Comparison of ENCODE assay signal across 13 cellular contexts in the genomic region with DNA sequence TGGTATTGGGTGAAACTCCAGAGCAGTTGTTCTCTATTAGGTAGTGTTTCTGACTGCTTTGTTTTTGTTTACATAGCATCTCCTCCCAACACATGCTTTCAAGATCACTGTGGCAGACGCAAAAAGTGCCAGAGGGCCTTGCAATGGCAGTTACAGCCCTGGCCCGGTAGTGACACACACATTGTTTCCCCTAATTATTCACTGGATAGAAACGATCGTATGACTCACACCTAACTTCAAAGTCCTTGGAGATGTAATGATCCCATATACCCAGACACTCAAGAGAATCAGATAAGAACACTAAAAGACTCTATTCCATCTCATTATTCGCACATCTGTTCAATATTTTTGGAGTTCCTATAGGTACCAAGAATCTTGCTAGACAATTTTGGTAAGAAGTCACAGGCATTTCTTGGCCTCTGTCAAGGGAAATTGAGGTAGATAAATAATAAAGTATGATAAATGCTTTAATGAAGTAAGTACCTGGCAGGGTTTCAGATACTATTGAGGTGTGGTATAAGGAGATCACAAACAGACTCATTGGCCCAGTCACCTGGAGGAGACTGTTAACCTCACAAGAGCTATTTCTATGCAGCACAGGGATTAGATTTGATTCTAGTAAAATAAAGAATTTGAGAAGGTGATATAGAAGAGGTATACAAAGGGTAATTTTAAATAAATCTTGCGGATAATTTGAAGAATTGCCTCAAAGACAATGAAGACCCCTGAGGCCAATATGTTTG.
DNase-seq lines count a peak whose midpoint lies in the region; ATAC-seq, FAIRE-seq and TF ChIP-seq lines count a peak whose summit lies in the region.
"Had no signal": no experiment of that assay in that cellular context is flagged by ENCODE, and none has a peak within 500 bp of the region (broad histone marks: within the 10 kb centered on the region; RNA-seq: fewer than 3 reads in every experiment).

No MANE protein-coding gene starts in this region.

- FAIRE-seq in H54 (lab: Jason Lieb, UNC), result peak; percentile 98
- FAIRE-seq: colon had no signal

- ATAC-seq in GM21515 (IDR thresholded peaks at IDR 0.05; ENCODE audit: unreplicated experiment), result no peak

- TF ChIP-seq CTCF in fibroblast of villous mesenchyme (IDR thresholded peaks at IDR 0.05; ENCODE audit: insufficient read depth, low read depth, low read length), result no peak

- peak; percentile 57 for DNase-seq in A172 (ENCODE audit: low spot score)
- peak; percentile 8 for DNase-seq in H54 (ENCODE audit: insufficient read length, low spot score)
- peak; percentile 79 for DNase-seq in RPMI7951 (ENCODE audit: low read depth)
- DNase-seq in fibroblast of villous mesenchyme (ENCODE audit: low read depth), result peak; percentile 6
- no peak for DNase-seq in COLO668 (lab: John Stamatoyannopoulos, UW; ENCODE audit: unreplicated experiment)
- no peak for DNase-seq in activated CD4-positive, alpha-beta T cell treated with anti-CD3 and anti-CD28 coated beads for 48 hours
- DNase-seq in superior temporal gyrus (ENCODE audit: extremely low spot score), result no peak
- DNase-seq: activated T-cell treated with anti-CD3 and anti-CD28 coated beads, Interleukin-2, amount 50 U/mL, for 48 hours; GM23248; NCI-H187 treated with DMSO at 0.1 percent for 48 hours; ovary had no signal

- no peak for TF ChIP-seq POLR2A in H54 (IDR thresholded peaks at IDR 0.05; ENCODE audit: low read depth, low read length)

- H3K4me3 ChIP-seq in fibroblast of villous mesenchyme (ENCODE audit: low read depth, low read length), result no peak overlapping the region
- H3K4me3 ChIP-seq: GM23248, ovary had no signal

Comparison
In these comparisons a context has a peak if more than half of its experiments do, and no peak if none do; other contexts are left out.
1. DNase-seq: peak in A172 (single experiment), H54 (single experiment), RPMI7951 (single experiment) and fibroblast of villous mesenchyme (single experiment); none in COLO668 (single experiment), activated CD4-positive, alpha-beta T cell treated with anti-CD3 and anti-CD28 coated beads for 48 hours (single experiment) and superior temporal gyrus (single experiment).